11 cellular contexts compared by ENCODE assay signal in the genomic region with DNA sequence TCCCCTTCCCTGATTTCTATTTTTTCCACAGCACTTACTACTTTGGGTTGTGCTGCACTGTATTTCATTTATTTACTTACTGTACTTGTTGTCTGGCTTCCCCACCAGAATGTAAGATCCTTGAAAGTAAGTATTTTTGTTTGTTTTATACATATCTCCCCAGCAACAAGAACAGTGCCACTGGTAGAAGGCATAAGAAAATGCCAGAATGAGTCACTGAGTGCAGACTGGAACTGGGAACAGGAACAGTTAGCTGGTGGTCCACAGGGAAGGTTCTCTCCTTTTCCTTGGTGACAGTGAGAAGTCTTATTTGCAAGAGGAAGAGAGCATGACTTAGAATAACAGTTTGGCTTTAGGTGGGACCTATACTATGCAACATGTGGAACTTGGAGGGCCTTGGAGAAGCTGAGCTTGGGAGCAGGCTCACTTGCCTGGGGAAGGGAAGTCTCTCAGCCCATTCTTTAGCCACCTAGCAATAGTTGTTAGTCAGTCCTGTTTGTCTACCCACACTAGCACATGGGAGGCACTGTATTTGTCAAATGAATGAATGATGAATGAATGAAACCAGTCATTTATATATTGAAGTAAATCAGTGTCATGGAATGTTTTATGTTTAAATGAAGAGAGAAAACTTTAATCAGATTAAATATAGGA.
DNase-seq lines count a peak whose midpoint lies in the region; ATAC-seq and TF ChIP-seq lines count a peak whose summit lies in the region.
"Had no signal": no experiment of that assay in that cellular context is flagged by ENCODE, and none has a peak within 500 bp of the region (broad histone marks: within the 10 kb centered on the region; RNA-seq: fewer than 3 reads in every experiment).

No MANE protein-coding gene starts in this region.

- no peak overlapping the region for H3K27ac ChIP-seq in H9 (ENCODE audit: insufficient read length, low read depth, low read length)

- no peak overlapping the region for H2BK15ac ChIP-seq in H9 (ENCODE audit: low read depth, low read length)

- TF ChIP-seq CTCF in H9 (conservative IDR thresholded peaks at IDR 0.05), result no peak

- no peak overlapping the region for H2BK12ac ChIP-seq in H9 (ENCODE audit: insufficient read length, low read depth, low read length)

- no peak overlapping the region for H4K91ac ChIP-seq in H9 (ENCODE audit: insufficient read length, low read depth, low read length)

- H3K23ac ChIP-seq in H9 (ENCODE audit: insufficient read length, low read depth, low read length), result no peak overlapping the region

- H3K9me3 Mint-ChIP-seq in activated CD4-positive, alpha-beta T cell treated with anti-CD3 and anti-CD28 coated beads, Interleukin-2, amount 10 ng/mL, durations not matched to agents 24 days and 14 days, result no peaks in the 10 kb centered on the region
- H3K9me3 Mint-ChIP-seq in activated naive CD8-positive, alpha-beta T cell treated with anti-CD3 and anti-CD28 coated beads, Interleukin-2, amount 50 U/mL, for 24 hours, result peaks cover 12% of the 10 kb centered on the region
- H3K9me3 Mint-ChIP-seq in H9, result peaks cover 0 to 5% of the 10 kb centered on the region in 2 experiments; a peak in 3 of 5 replicates

- no peaks in the 10 kb centered on the region for H3K79me1 ChIP-seq in H9 (ENCODE audit: insufficient read depth, low read depth, low read length, poor library complexity, severe bottlenecking)

- no peak overlapping the region for H3K14ac ChIP-seq in H9 (ENCODE audit: insufficient read depth, low read length)

- H3K79me2 ChIP-seq in H9 (ENCODE audit: insufficient read depth, low read length), result no peaks in the 10 kb centered on the region

- H2BK20ac ChIP-seq in H9 (ENCODE audit: low read depth, low read length, poor library complexity, severe bottlenecking), result no peak overlapping the region

- H4K20me1 ChIP-seq in H9 (ENCODE audit: control insufficient read depth, insufficient read depth, insufficient read length), result no peaks in the 10 kb centered on the region

- peaks cover 15% of the 10 kb centered on the region for H3K4me1 Mint-ChIP-seq in activated CD4-positive, alpha-beta T cell treated with anti-CD3 and anti-CD28 coated beads, Interleukin-2, amount 10 ng/mL, durations not matched to agents 24 days and 14 days
- peaks cover 37% of the 10 kb centered on the region for H3K4me1 Mint-ChIP-seq in activated naive CD8-positive, alpha-beta T cell treated with anti-CD3 and anti-CD28 coated beads, Interleukin-2, amount 50 U/mL, for 24 hours
- peaks cover 4% of the 10 kb centered on the region in 2 experiments; a peak in 2 of 4 replicates for H3K4me1 Mint-ChIP-seq in H9

- H4K8ac ChIP-seq in H9 (replicated peaks; ENCODE audit: insufficient read length, low read depth, low read length), result no peak overlapping the region

- H2AK5ac ChIP-seq in H9 (ENCODE audit: insufficient read length, low read length), result no peak overlapping the region

- H3K36me3 Mint-ChIP-seq in activated CD4-positive, alpha-beta T cell treated with anti-CD3 and anti-CD28 coated beads, Interleukin-2, amount 10 ng/mL, durations not matched to agents 24 days and 14 days (ENCODE audit: low read depth), result no peaks in the 10 kb centered on the region
- peaks cover 17% of the 10 kb centered on the region for H3K36me3 Mint-ChIP-seq in activated naive CD8-positive, alpha-beta T cell treated with anti-CD3 and anti-CD28 coated beads, Interleukin-2, amount 50 U/mL, for 24 hours (ENCODE audit: low read depth)
- no peaks in the 10 kb centered on the region for H3K36me3 Mint-ChIP-seq in H9 (ENCODE audit: insufficient read depth in 1 of 3, low read depth in 3 of 3)

- H3K4me3 ChIP-seq in skeletal muscle cell (ENCODE audit: low read depth, low read length), result no peak overlapping the region

- H4K5ac ChIP-seq in H9 (ENCODE audit: insufficient read length, low read depth, low read length), result no peak overlapping the region

- no peak overlapping the region for H2BK5ac ChIP-seq in H9 (ENCODE audit: insufficient read length, low read length)

- peak; percentile 43 for ATAC-seq in HG02763 (IDR thresholded peaks at IDR 0.05; ENCODE audit: unreplicated experiment)
- peak; percentile 25 for ATAC-seq in activated naive CD8-positive, alpha-beta T cell treated with anti-CD3 and anti-CD28 coated beads, Interleukin-2, amount 50 U/mL, for 24 hours

- H3K9me3 ChIP-seq in H9 (ENCODE audit: control insufficient read depth, low read depth, low read length), result no peaks in the 10 kb centered on the region

- H3K23me2 ChIP-seq in H9 (ENCODE audit: insufficient read length, low read depth, low read length, poor library complexity, severe bottlenecking), result no peaks in the 10 kb centered on the region

- H3K9ac ChIP-seq in H9 (ENCODE audit: extremely low read depth, insufficient read length, low read length), result no peak overlapping the region

- intact Hi-C loops in activated CD4-positive, alpha-beta T cell treated with anti-CD3 and anti-CD28 coated beads, Interleukin-2, amount 10 ng/mL, durations not matched to agents 24 days and 14 days (cut with micrococcal nuclease), result loop anchor here (5.0 kb wide), 1 partner anchor 83 kb away; no protein-coding TSS in a partner anchor

- DNase-seq in activated CD4-positive, alpha-beta T cell treated with anti-CD3 and anti-CD28 coated beads, Interleukin-2, amount 10 ng/mL, durations not matched to agents 24 days and 14 days, result no peak
- DNase-seq in activated CD4-positive, alpha-beta T cell treated with anti-CD3 and anti-CD28 coated beads for 4 hours, result no peak
- DNase-seq in activated naive CD8-positive, alpha-beta T cell treated with anti-CD3 and anti-CD28 coated beads, Interleukin-2, amount 50 U/mL, for 24 hours, result no peak
- peak; percentile 14 for DNase-seq in skeletal muscle cell (ENCODE audit: low read depth)
- DNase-seq in inferior parietal cortex (ENCODE audit: extremely low spot score), result no peak
- no peak for DNase-seq in NCI-H1436 treated with DMSO at 0.1 percent for 48 hours (lab: John Stamatoyannopoulos, UW)
- no peak for DNase-seq in H9
- DNase-seq: activated CD4-positive, alpha-beta T cell treated with anti-CD3 and anti-CD28 coated beads for 1 hour; AML-193; NCI-H2081 treated with DMSO at 0.1 percent for 48 hours had no signal

- peak overlapping the region; percentile 81 for H3K27ac Mint-ChIP-seq in activated CD4-positive, alpha-beta T cell treated with anti-CD3 and anti-CD28 coated beads, Interleukin-2, amount 10 ng/mL, durations not matched to agents 24 days and 14 days
- H3K27ac Mint-ChIP-seq in activated naive CD8-positive, alpha-beta T cell treated with anti-CD3 and anti-CD28 coated beads, Interleukin-2, amount 50 U/mL, for 24 hours, result peak overlapping the region; percentile 81
- no peak overlapping the region; a peak in 2 of 7 replicates for H3K27ac Mint-ChIP-seq in H9

- no peak overlapping the region for H3K4ac ChIP-seq in H9 (ENCODE audit: low read depth, low read length)

- no peak overlapping the region for H3K4me2 ChIP-seq in H9 (ENCODE audit: insufficient read depth, insufficient read length, low read length)

- H3K27me3 ChIP-seq in H9 (ENCODE audit: insufficient read depth, low read length), result no peaks in the 10 kb centered on the region

- H2AFZ ChIP-seq in H9 (ENCODE audit: low read length), result no peak overlapping the region

- H3K4me3 Mint-ChIP-seq in activated CD4-positive, alpha-beta T cell treated with anti-CD3 and anti-CD28 coated beads, Interleukin-2, amount 10 ng/mL, durations not matched to agents 24 days and 14 days, result no peak overlapping the region
- H3K4me3 Mint-ChIP-seq in activated naive CD8-positive, alpha-beta T cell treated with anti-CD3 and anti-CD28 coated beads, Interleukin-2, amount 50 U/mL, for 24 hours, result no peak overlapping the region
- H3K4me3 Mint-ChIP-seq in H9, result no peak overlapping the region

- no peak overlapping the region for H3K56ac ChIP-seq in H9 (ENCODE audit: insufficient read length, low read depth, low read length)

- H3K18ac ChIP-seq in H9 (ENCODE audit: insufficient read length, low read depth, low read length), result no peak overlapping the region

- H3T11ph ChIP-seq in H9 (ENCODE audit: low read length), result no peak overlapping the region

- H2BK120ac ChIP-seq in H9 (ENCODE audit: low read depth, low read length, poor library complexity, severe bottlenecking), result no peak overlapping the region

- no peaks in the 10 kb centered on the region for H3K27me3 Mint-ChIP-seq in activated CD4-positive, alpha-beta T cell treated with anti-CD3 and anti-CD28 coated beads, Interleukin-2, amount 10 ng/mL, durations not matched to agents 24 days and 14 days
- no peaks in the 10 kb centered on the region for H3K27me3 Mint-ChIP-seq in activated naive CD8-positive, alpha-beta T cell treated with anti-CD3 and anti-CD28 coated beads, Interleukin-2, amount 50 U/mL, for 24 hours
- no peaks in the 10 kb centered on the region for H3K27me3 Mint-ChIP-seq in H9 (ENCODE audit: low read depth)

- H3K4me1 ChIP-seq in H9 (ENCODE audit: insufficient read depth, low read length), result peaks cover 3% of the 10 kb centered on the region; the same call in 1 of the 2 replicates

Comparison
In these comparisons a context has a peak if more than half of its experiments do, and no peak if none do; other contexts are left out.
1. H3K27ac Mint-ChIP-seq: peak in activated CD4-positive, alpha-beta T cell treated with anti-CD3 and anti-CD28 coated beads, Interleukin-2, amount 10 ng/mL, durations not matched to agents 24 days and 14 days (single experiment) and activated naive CD8-positive, alpha-beta T cell treated with anti-CD3 and anti-CD28 coated beads, Interleukin-2, amount 50 U/mL, for 24 hours (single experiment); none in H9 (0 of 3).